8 cellular contexts compared by ENCODE assay signal in the genomic region with DNA sequence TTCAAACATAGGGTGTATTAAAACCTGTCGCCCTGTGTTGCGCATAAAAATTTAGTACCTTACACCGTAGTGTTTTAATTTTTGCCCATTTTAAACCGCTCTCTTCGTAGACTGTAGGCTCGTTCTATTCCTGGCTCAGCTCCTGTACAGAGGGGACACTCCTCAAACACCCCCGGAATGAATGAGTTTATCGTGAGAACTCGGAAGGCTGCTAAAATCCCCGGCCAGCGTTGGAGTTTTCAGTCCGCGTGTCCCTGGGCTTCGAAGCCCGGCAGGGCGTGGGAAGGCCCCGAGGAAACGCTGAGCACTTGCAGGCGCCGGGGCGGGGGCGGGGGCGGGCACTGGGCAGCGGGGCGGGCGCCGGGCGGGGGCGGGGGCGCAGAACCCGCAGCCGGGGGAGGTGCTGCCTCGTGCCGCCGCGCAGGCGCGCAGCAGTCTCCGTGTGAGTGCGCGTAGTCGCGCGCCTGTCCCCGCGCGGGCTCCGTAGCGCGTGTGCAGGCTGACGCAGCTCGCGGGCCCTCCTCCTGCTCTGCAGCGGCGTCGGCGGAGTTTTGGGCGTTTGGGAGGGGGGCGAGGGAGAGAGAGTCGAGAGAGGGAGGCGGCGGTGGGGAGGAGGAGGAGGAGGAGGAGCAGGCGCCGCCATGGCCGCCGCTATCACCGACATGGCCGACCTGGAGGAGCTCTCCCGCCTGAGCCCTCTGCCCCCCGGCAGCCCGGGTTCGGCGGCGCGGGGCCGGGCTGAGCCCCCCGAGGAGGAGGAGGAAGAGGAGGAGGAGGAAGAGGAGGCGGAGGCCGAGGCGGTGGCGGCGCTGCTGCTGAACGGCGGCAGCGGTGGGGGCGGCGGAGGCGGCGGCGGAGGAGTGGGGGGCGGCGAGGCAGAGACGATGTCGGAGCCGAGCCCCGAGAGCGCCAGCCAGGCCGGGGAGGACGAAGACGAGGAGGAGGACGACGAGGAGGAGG. TPM values are rescaled to one million over a fixed set of nuclear protein-coding genes. Genes with fewer than 3 reads are reported as not detected.
DNase-seq lines count a peak whose midpoint lies in the region; ATAC-seq and TF ChIP-seq lines count a peak whose summit lies in the region.

A gene with protein sequence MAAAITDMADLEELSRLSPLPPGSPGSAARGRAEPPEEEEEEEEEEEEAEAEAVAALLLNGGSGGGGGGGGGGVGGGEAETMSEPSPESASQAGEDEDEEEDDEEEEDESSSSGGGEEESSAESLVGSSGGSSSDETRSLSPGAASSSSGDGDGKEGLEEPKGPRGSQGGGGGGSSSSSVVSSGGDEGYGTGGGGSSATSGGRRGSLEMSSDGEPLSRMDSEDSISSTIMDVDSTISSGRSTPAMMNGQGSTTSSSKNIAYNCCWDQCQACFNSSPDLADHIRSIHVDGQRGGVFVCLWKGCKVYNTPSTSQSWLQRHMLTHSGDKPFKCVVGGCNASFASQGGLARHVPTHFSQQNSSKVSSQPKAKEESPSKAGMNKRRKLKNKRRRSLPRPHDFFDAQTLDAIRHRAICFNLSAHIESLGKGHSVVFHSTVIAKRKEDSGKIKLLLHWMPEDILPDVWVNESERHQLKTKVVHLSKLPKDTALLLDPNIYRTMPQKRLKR (plus strand): TSS at position 434 of the 960 bp plus-strand sequence. CDS start 208 bp downstream, at position 642.

- CTCF ChIA-PET in A673 (lab: Charles Lee) (interaction anchor here (0.9 kb wide), 1 partner anchor 216 kb away, joined by 4 read pairs; no protein-coding TSS in a partner anchor), mammary epithelial cell (lab: Charles Lee; ENCODE audit: low non-redundant PET) (interaction anchor here (0.6 kb wide), 1 partner anchor 53 kb away, joined by 3 read pairs; no protein-coding TSS in a partner anchor)

- H3K27ac ChIP-seq in A673 (ENCODE audit: low read depth, low read length, poor library complexity, severe bottlenecking): peak within 1 kb of the TSS; percentile 92
- H3K27ac ChIP-seq in mammary epithelial cell (ENCODE audit: insufficient read depth, low read depth, low read length): peak within 1 kb of the TSS; percentile 63
- H3K27ac ChIP-seq in smooth muscle cell (ENCODE audit: low read depth): peak within 1 kb of the TSS; percentile 86

- BruUV-seq in A673 (replicated peaks; lab: Mats Ljungman, UMichigan): no TSS peak
- no TSS peak for BruUV-seq in mammary epithelial cell (replicated peaks; lab: Mats Ljungman, UMichigan)

- peaks cover 6% of the 10 kb centered on the region for H3F3A ChIP-seq in smooth muscle cell (ENCODE audit: low read depth)

- H3K4me2 ChIP-seq in mammary epithelial cell (ENCODE audit: insufficient read depth, low read depth, low read length): peak within 1 kb of the TSS; percentile 77
- H3K4me2 ChIP-seq in smooth muscle cell: peak within 1 kb of the TSS; percentile 100

- in situ Hi-C loops in mammary epithelial cell (cut with MboI; ENCODE audit: low sequenced_read_pairs in 2 of 2): no loop called here

- H3K9me3 ChIP-seq in A673 (ENCODE audit: low read depth, low read length, poor library complexity, severe bottlenecking) (no peaks in the 10 kb centered on the region), mammary epithelial cell (replicated peaks; ENCODE audit: insufficient read depth, low read length) (no peaks in the 10 kb centered on the region), smooth muscle cell (replicated peaks; ENCODE audit: low read depth) (no peaks in the 10 kb centered on the region)

- peak within 1 kb of the TSS; percentile 94 for H2AFZ ChIP-seq in mammary epithelial cell (ENCODE audit: low read depth, low read length)
- H2AFZ ChIP-seq in smooth muscle cell (ENCODE audit: low read depth): peak within 1 kb of the TSS; percentile 96

- H3K4me1 ChIP-seq in A673 (ENCODE audit: insufficient read depth, low read length, poor library complexity, severe bottlenecking) (peaks cover 10% of the 10 kb centered on the region), mammary epithelial cell (ENCODE audit: insufficient read depth, low read length) (peaks cover 3% of the 10 kb centered on the region), smooth muscle cell (ENCODE audit: low read depth) (peaks cover 29% of the 10 kb centered on the region)

- H3K27me3 ChIP-seq in A673 (replicated peaks; ENCODE audit: insufficient read depth, low read depth, low read length, poor library complexity) (no peaks in the 10 kb centered on the region), mammary epithelial cell (ENCODE audit: insufficient read depth, low read length) (no peaks in the 10 kb centered on the region), smooth muscle cell (ENCODE audit: low read depth) (no peaks in the 10 kb centered on the region)

- ATAC-seq in GM18861 (IDR thresholded peaks at IDR 0.05; ENCODE audit: unreplicated experiment) (peak; percentile 79), HG03095 (IDR thresholded peaks at IDR 0.05; ENCODE audit: unreplicated experiment) (peak; percentile 71)

- POLR2A ChIA-PET in A673 (lab: Charles Lee; ENCODE audit: low non-redundant PET): no interaction called here

- WGBS in mammary epithelial cell (ENCODE audit: low coverage, missing lambda C conversion rate): 17% methylated on average over 25 of the region's 102 CpGs
- 7% methylated on average over 49 of the region's 102 CpGs for WGBS in smooth muscle cell (ENCODE audit: low lambda C conversion rate)

- dilution Hi-C loops in mammary epithelial cell (cut with HindIII; ENCODE audit: low sequenced_read_pairs): no loop called here

- TF ChIP-seq CTCF in A673 (conservative IDR thresholded peaks at IDR 0.05; ENCODE audit: low read depth, low read length) (no peak), WI38 (IDR thresholded peaks at IDR 0.05; ENCODE audit: low read depth, low read length) (no peak), mammary epithelial cell (conservative IDR thresholded peaks at IDR 0.05 in 1 of 2, IDR thresholded peaks at IDR 0.05 in 1 of 2; ENCODE audit: extremely low read depth in 1 of 2, insufficient read depth in 1 of 2, low read depth in 1 of 2, low read length in 2 of 2) (no peak), smooth muscle cell (IDR thresholded peaks at IDR 0.05; ENCODE audit: borderline replicate concordance, insufficient read depth, poor library complexity, severe bottlenecking) (no peak)

- no peaks in the 10 kb centered on the region for H4K20me1 ChIP-seq in mammary epithelial cell (ENCODE audit: insufficient read depth, low read length)
- peaks cover 41% of the 10 kb centered on the region for H4K20me1 ChIP-seq in smooth muscle cell (ENCODE audit: low read depth)

- DNase-seq in A673 (ENCODE audit: low spot score) (peak; percentile 97), NCI-H2227 (lab: John Stamatoyannopoulos, UW; ENCODE audit: unreplicated experiment) (peak; percentile 91), mammary epithelial cell (peak; percentile 89), iPS-NIHi7 (ENCODE audit: extremely low spot score) (peak; percentile 95), smooth muscle cell (lab: John Stamatoyannopoulos, UW; ENCODE audit: unreplicated experiment) (peak; percentile 75)

- peak within 1 kb of the TSS; percentile 96 for H3K4me3 ChIP-seq in A673 (ENCODE audit: low read depth, low read length, poor library complexity, severe bottlenecking)
- peak within 1 kb of the TSS; percentile 81 for H3K4me3 ChIP-seq in WI38 (ENCODE audit: low read depth, low read length)
- peak within 1 kb of the TSS; percentile 95 to 96 (median 95) for H3K4me3 ChIP-seq in mammary epithelial cell (replicated peaks in 1 of 3; ENCODE audit: insufficient read depth in 1 of 3, low read depth in 2 of 3, low read length in 3 of 3)
- H3K4me3 ChIP-seq in smooth muscle cell: peak within 1 kb of the TSS; percentile 97

- intact Hi-C loops in A673 (cut with micrococcal nuclease; ENCODE audit: unreplicated experiment) (loop anchor here (10.0 kb wide), 1 partner anchor 205 kb away; no protein-coding TSS in a partner anchor), mammary epithelial cell (cut with micrococcal nuclease) (loop anchor here (2.0 to 5.0 kb wide), 2 partner anchors 43 to 57 kb away; no protein-coding TSS in a partner anchor)

- H3K9ac ChIP-seq in mammary epithelial cell (ENCODE audit: insufficient read depth, low read length) (peak within 1 kb of the TSS; percentile 85), smooth muscle cell (ENCODE audit: low read depth) (peak within 1 kb of the TSS; percentile 98)

- H3K36me3 ChIP-seq in A673 (ENCODE audit: insufficient read depth, low read length, poor library complexity, severe bottlenecking): peaks cover 8% of the 10 kb centered on the region
- no peaks in the 10 kb centered on the region for H3K36me3 ChIP-seq in mammary epithelial cell (ENCODE audit: insufficient read depth, low read length)
- H3K36me3 ChIP-seq in smooth muscle cell (ENCODE audit: low read depth): no peaks in the 10 kb centered on the region

- H3K79me2 ChIP-seq in mammary epithelial cell (ENCODE audit: insufficient read depth, low read length): peaks cover 47% of the 10 kb centered on the region
- H3K79me2 ChIP-seq in smooth muscle cell (ENCODE audit: low read depth): peaks cover 47% of the 10 kb centered on the region

RNA-seq across cellular contexts. Expression of the gene that starts here (rescaled TPM):
- total RNA-seq in A673 (2021) (47.6 and 48.8 TPM in 2 replicates), mammary epithelial cell (10 to 100 TPM; 19.7 to 35.4 TPM), smooth muscle cell (23.3 and 24.5 TPM in 2 replicates)
- polyA plus RNA-seq in mammary epithelial cell (7.2 TPM), smooth muscle cell (7.4 and 7.6 TPM in 2 replicates)
- 38.6 TPM for polyA minus RNA-seq in mammary epithelial cell

Comparison
In these comparisons a context has a peak if more than half of its experiments do, and no peak if none do; other contexts are left out.
1. Peak in every context shown above with its lines: DNase-seq, ATAC-seq, H3K4me3 ChIP-seq and H3K27ac ChIP-seq.